Comparison of ENCODE assay signal across 17 cellular contexts in genomic region chr1:205693421-205693991, GRCh38. TPM values are rescaled to one million over a fixed set of nuclear protein-coding genes. Genes with fewer than 3 reads are reported as not detected.
A peak's percentile ranks its signal among the peaks of the same experiment; 100 is the strongest.
DNase-seq lines count a peak whose midpoint lies in the region; ATAC-seq and TF ChIP-seq lines count a peak whose summit lies in the region.
"Had no signal": no experiment of that assay in that cellular context is flagged by ENCODE, and none has a peak within 500 bp of the region (broad histone marks: within the 10 kb centered on the region; RNA-seq: fewer than 3 reads in every experiment).

No MANE protein-coding gene starts in this region.

- CTCF ChIA-PET in HEK293 (lab: Yijun Ruan, JAX) (interaction anchor here (0.7 to 2.5 kb wide), 4 partner anchors 17 to 102 kb away, joined by 4 to 14 read pairs (median 4); no protein-coding TSS in a partner anchor), WTC11 (lab: Charles Lee) (interaction anchor here (1.0 to 2.1 kb wide), 5 partner anchors 13 to 105 kb away, joined by 3 to 13 read pairs (median 9); partner anchors contain the start of gene SLC45A3)

- H3K36me3 Mint-ChIP-seq in WTC11 (no peaks in the 10 kb centered on the region), naive B cell (peaks cover 0 to 5% of the 10 kb centered on the region in 2 donors)
- peaks cover 3% of the 10 kb centered on the region for H3K36me3 Mint-ChIP-seq in effector memory CD8-positive, alpha-beta T cell (ENCODE audit: insufficient read depth)
- H3K36me3 Mint-ChIP-seq: activated naive CD8-positive, alpha-beta T cell treated with anti-CD3 and anti-CD28 coated beads, Interleukin-2, amount 10 ng/mL, durations not matched to agents 7 days and 5 days had no signal

- no peak overlapping the region for H3K27ac ChIP-seq in HEK293 (ENCODE audit: extremely low read depth, low read depth, low read length)
- H3K27ac ChIP-seq: hepatocyte had no signal

- H3K9me3 Mint-ChIP-seq in WTC11 (no peaks in the 10 kb centered on the region), naive B cell (no peaks in the 10 kb centered on the region)
- no peaks in the 10 kb centered on the region for H3K9me3 Mint-ChIP-seq in effector memory CD8-positive, alpha-beta T cell
- H3K9me3 Mint-ChIP-seq: activated naive CD8-positive, alpha-beta T cell treated with anti-CD3 and anti-CD28 coated beads, Interleukin-2, amount 10 ng/mL, durations not matched to agents 7 days and 5 days had no signal

- H3K4me1 ChIP-seq in HEK293 (ENCODE audit: control insufficient read depth, insufficient read depth, low read length) (no peaks in the 10 kb centered on the region), BE2C (no peaks in the 10 kb centered on the region)

- H3K27me3 ChIP-seq in BE2C: no peaks in the 10 kb centered on the region
- H3K27me3 ChIP-seq: hepatocyte had no signal

- peak; percentile 53 for ATAC-seq in WTC11
- ATAC-seq in naive B cell (ENCODE audit: low read depth in 2 of 2): peak; percentile 20 to 55
- no peak for ATAC-seq in GM21619 (IDR thresholded peaks at IDR 0.05; ENCODE audit: unreplicated experiment)
- ATAC-seq in HG02571 (IDR thresholded peaks at IDR 0.05; ENCODE audit: unreplicated experiment): no peak
- ATAC-seq in effector memory CD8-positive, alpha-beta T cell (replicated peaks): no peak

- H3K27me3 Mint-ChIP-seq in WTC11 (ENCODE audit: low read depth) (no peaks in the 10 kb centered on the region), naive B cell (peaks cover 0 to 27% (median 9%) of the 10 kb centered on the region in 3 donors)
- H3K27me3 Mint-ChIP-seq in effector memory CD8-positive, alpha-beta T cell: peaks cover 35 to 55% of the 10 kb centered on the region in 2 donors

- H3K4me1 Mint-ChIP-seq in WTC11 (peaks cover 20% of the 10 kb centered on the region), naive B cell (peaks cover 21 to 29% (median 24%) of the 10 kb centered on the region in 3 donors)
- H3K4me1 Mint-ChIP-seq in effector memory CD8-positive, alpha-beta T cell (ENCODE audit: low read depth in 2 of 2): no peaks in the 10 kb centered on the region

- H3K36me3 ChIP-seq in HEK293 (ENCODE audit: control insufficient read depth in 2 of 2, insufficient read depth in 1 of 2, low read length in 2 of 2) (no peaks in the 10 kb centered on the region), BE2C (no peaks in the 10 kb centered on the region)

- H3K9me3 ChIP-seq in HEK293 (ENCODE audit: control insufficient read depth, insufficient read depth, low read depth, low read length): no peaks in the 10 kb centered on the region
- no peaks in the 10 kb centered on the region for H3K9me3 ChIP-seq in BE2C

- no peak for TF ChIP-seq CTCF in HEK293 (tag by site-specific recombination; IDR thresholded peaks at IDR 0.05)
- no peak for TF ChIP-seq CTCF in WTC11 (IDR thresholded peaks at IDR 0.05)
- TF ChIP-seq CTCF in BE2C (IDR thresholded peaks at IDR 0.05; ENCODE audit: low read depth, low read length): no peak

- H3K4me3 ChIP-seq in HEK293 (ENCODE audit: low read depth, low read length) (no peak overlapping the region), BE2C (ENCODE audit: low read depth, low read length) (no peak overlapping the region)
- H3K4me3 ChIP-seq: hepatocyte had no signal

- H3K4me3 Mint-ChIP-seq in WTC11 (no peak overlapping the region), naive B cell (peak overlapping the region in 2 of 8 donors; percentile 9 to 73)
- no peak overlapping the region for H3K4me3 Mint-ChIP-seq in effector memory CD8-positive, alpha-beta T cell
- H3K4me3 Mint-ChIP-seq: activated naive CD8-positive, alpha-beta T cell treated with anti-CD3 and anti-CD28 coated beads, Interleukin-2, amount 10 ng/mL, durations not matched to agents 7 days and 5 days had no signal

- POLR2A ChIA-PET in HEK293 (lab: Yijun Ruan, JAX) (no interaction called here), WTC11 (lab: Charles Lee) (no interaction called here)

- DNase-seq in D341Med (ENCODE audit: low spot score): peak; percentile 73
- DNase-seq in WTC11 (ENCODE audit: low spot score): no peak
- DNase-seq in naive B cell: no peak
- no peak for DNase-seq in BE2C
- no peak for DNase-seq in effector memory CD8-positive, alpha-beta T cell
- DNase-seq: activated CD4-positive, alpha-beta T cell treated with anti-CD3 and anti-CD28 coated beads, Interleukin-2, amount 50 U/mL, for 1 hour; activated naive CD8-positive, alpha-beta T cell treated with anti-CD3 and anti-CD28 coated beads, Interleukin-2, amount 10 ng/mL, durations not matched to agents 7 days and 5 days; DMS53; NCI-H1092; NCI-H2171 treated with DMSO at 0.1 percent for 48 hours; small intestine; T-helper 9 cell; trophoblast cell had no signal

- H3K27ac Mint-ChIP-seq in WTC11: peak overlapping the region; percentile 24; the same call in 1 of the 2 replicates
- H3K27ac Mint-ChIP-seq in naive B cell: peak overlapping the region in 2 of 6 donors; percentile 65 to 78
- H3K27ac Mint-ChIP-seq in effector memory CD8-positive, alpha-beta T cell: no peak overlapping the region
- H3K27ac Mint-ChIP-seq: activated naive CD8-positive, alpha-beta T cell treated with anti-CD3 and anti-CD28 coated beads, Interleukin-2, amount 10 ng/mL, durations not matched to agents 7 days and 5 days had no signal

TF ChIP-seq in HEK293, 187 proteins besides CTCF, POLR2A, EP300 and RAD21:
- TF ChIP-seq SP7 (tag by site-specific recombination; IDR thresholded peaks at IDR 0.05): peak; percentile 88
- peak; percentile 71 for TF ChIP-seq ZIC2 (tag by site-specific recombination; IDR thresholded peaks at IDR 0.05)
- TF ChIP-seq EGR2 (tag by site-specific recombination; IDR thresholded peaks at IDR 0.05; ENCODE audit: low read depth): peak; percentile 52
- peak; percentile 96 for TF ChIP-seq GLIS1 (tag by site-specific recombination; IDR thresholded peaks at IDR 0.05)
- no peak for TF ChIP-seq ZNF777 (tag by site-specific recombination; IDR thresholded peaks at IDR 0.05; ENCODE audit: borderline replicate concordance)
- no peak for TF ChIP-seq ATF2 (tag by site-specific recombination; IDR thresholded peaks at IDR 0.05; ENCODE audit: low read depth)

TF ChIP-seq in WTC11, 78 proteins besides CTCF, POLR2A, EP300 and RAD21:
- TF ChIP-seq ATF1 (CRISPR knock-in tag; IDR thresholded peaks at IDR 0.05): no peak
- TF ChIP-seq ZMAT4 (CRISPR knock-in tag; IDR thresholded peaks at IDR 0.05): no peak
- no peak for TF ChIP-seq CBFB (CRISPR knock-in tag; IDR thresholded peaks at IDR 0.05; ENCODE audit: low read depth)
- TF ChIP-seq CDX4 (CRISPR knock-in tag; IDR thresholded peaks at IDR 0.05; ENCODE audit: borderline replicate concordance): no peak
- no peak for TF ChIP-seq ZNF671 (CRISPR knock-in tag; IDR thresholded peaks at IDR 0.05)
- TF ChIP-seq RELA (CRISPR knock-in tag; IDR thresholded peaks at IDR 0.05; ENCODE audit: borderline replicate concordance): no peak

RNA-seq across cellular contexts. Expression of gene SLC45A3, which starts 13.2 kb away (rescaled TPM):
- 14.8 to 15.2 TPM (median 15.0 TPM) in 3 replicates for total RNA-seq in WTC11 (2021)
- 1 to 10 TPM in 5 of 6 donors, under 1 TPM in 1; 0.96 to 5.4 (median 4.0) TPM for polyA plus RNA-seq in naive B cell (ENCODE audit: low read depth in 6 of 6)
- polyA plus RNA-seq in BE2C (2012; ENCODE audit: insufficient read depth, insufficient read length, low read depth): 0.26 TPM

RNA-seq across cellular contexts. Expression of gene NUCKS1, which starts 56.5 kb away (rescaled TPM):
- 401 to 414 TPM (median 403 TPM) in 3 replicates for total RNA-seq in WTC11 (2021)
- 10 to 100 TPM in 5 of 6 donors, 1 to 10 TPM in 1; 4.9 to 18.9 (median 16.2) TPM for polyA plus RNA-seq in naive B cell (ENCODE audit: low read depth in 6 of 6)
- 99.7 TPM for polyA plus RNA-seq in BE2C (2012; ENCODE audit: insufficient read depth, insufficient read length, low read depth)

Comparison
In these comparisons a context has a peak if more than half of its experiments do, and no peak if none do; other contexts are left out.
1. ATAC-seq: peak in WTC11 (single experiment) and naive B cell (2 of 2); none in GM21619 (single experiment), HG02571 (single experiment) and effector memory CD8-positive, alpha-beta T cell (single experiment).